In genomic region chr17:81510524-81510797, GRCh38 we compare ENCODE assay signal across 8 cellular contexts. TPM values are rescaled to one million over a fixed set of nuclear protein-coding genes. Genes with fewer than 3 reads are reported as not detected.
DNase-seq lines count a peak whose midpoint lies in the region; ATAC-seq and TF ChIP-seq lines count a peak whose summit lies in the region.

No MANE protein-coding gene starts in this region.

- POLR2A ChIA-PET in activated CD8-positive, alpha-beta T cell treated with anti-CD3 and anti-CD28 coated beads for 36 hours (lab: Charles Lee) = interaction anchor here (0.8 to 4.5 kb wide), 9 partner anchors 8 to 345 kb away, joined by 3 to 33 read pairs (median 5); partner anchors contain the start of genes BAHCC1 and FAAP100

- H4K20me1 ChIP-seq in smooth muscle cell (ENCODE audit: low read depth) = peaks cover 60% of the 10 kb centered on the region

- ATAC-seq in activated CD8-positive, alpha-beta T cell treated with anti-CD3 and anti-CD28 coated beads for 36 hours = no peak
- ATAC-seq in GM21737 (IDR thresholded peaks at IDR 0.05; ENCODE audit: unreplicated experiment) = no peak

- TF ChIP-seq CTCF in HFF-Myc (IDR thresholded peaks at IDR 0.05; ENCODE audit: low read depth, low read length, missing control alignments) (no peak), smooth muscle cell (IDR thresholded peaks at IDR 0.05; ENCODE audit: borderline replicate concordance, insufficient read depth, poor library complexity, severe bottlenecking) (no peak)
- no peak for TF ChIP-seq CTCF in activated CD8-positive, alpha-beta T cell treated with anti-CD3 and anti-CD28 coated beads for 36 hours (IDR thresholded peaks at IDR 0.05)

- DNase-seq in HFF-Myc (ENCODE audit: extremely low read depth, low read depth) (no peak), smooth muscle cell (lab: John Stamatoyannopoulos, UW; ENCODE audit: unreplicated experiment) (no peak), epidermal melanocyte (ENCODE audit: insufficient read length, low spot score) (no peak)
- no peak for DNase-seq in activated CD8-positive, alpha-beta T cell treated with anti-CD3 and anti-CD28 coated beads for 36 hours
- no peak for DNase-seq in stimulated activated CD4-positive, alpha-beta T cell treated with anti-CD3 and anti-CD28 coated beads, Interleukin-1b, Interleukin-23, amount 100 ng/mL, for 48 hours
- DNase-seq in NK-92 treated with Interleukin-12 subunit alpha and Interleukin-12 subunit beta, amount 100 ng/mL, for 24 hours (lab: John Stamatoyannopoulos, UW) = no peak

- peak overlapping the region; percentile 95 for H3K4me2 ChIP-seq in smooth muscle cell

- H3K4me3 ChIP-seq in HFF-Myc (replicated peaks; ENCODE audit: low read depth, low read length) (peak overlapping the region; percentile 69), iPS-11a (ENCODE audit: low read depth, low read length) (peak overlapping the region; percentile 94), smooth muscle cell (peak overlapping the region; percentile 96)

- WGBS in smooth muscle cell (ENCODE audit: low lambda C conversion rate) = 3% methylated on average over 10 of the region's 10 CpGs

- H3K4me1 Mint-ChIP-seq in activated CD8-positive, alpha-beta T cell treated with anti-CD3 and anti-CD28 coated beads for 36 hours (ENCODE audit: low read depth) = peaks cover 14% of the 10 kb centered on the region

- peaks cover 52% of the 10 kb centered on the region for H3F3A ChIP-seq in smooth muscle cell (ENCODE audit: low read depth)

- no peak overlapping the region for H2AFZ ChIP-seq in smooth muscle cell (ENCODE audit: low read depth)

- H3K79me2 ChIP-seq in smooth muscle cell (ENCODE audit: low read depth) = peaks cover 42% of the 10 kb centered on the region

- no peaks in the 10 kb centered on the region for H3K27me3 Mint-ChIP-seq in activated CD8-positive, alpha-beta T cell treated with anti-CD3 and anti-CD28 coated beads for 36 hours

- intact Hi-C loops in activated CD8-positive, alpha-beta T cell treated with anti-CD3 and anti-CD28 coated beads for 36 hours (cut with micrococcal nuclease) = no loop called here

- H3K36me3 Mint-ChIP-seq in activated CD8-positive, alpha-beta T cell treated with anti-CD3 and anti-CD28 coated beads for 36 hours (ENCODE audit: low read depth) = peaks cover 42% of the 10 kb centered on the region

- peak overlapping the region; percentile 65 for H3K27ac ChIP-seq in smooth muscle cell (ENCODE audit: low read depth)

- CTCF ChIA-PET in activated CD8-positive, alpha-beta T cell treated with anti-CD3 and anti-CD28 coated beads for 36 hours (lab: Charles Lee) = interaction anchor here (6.2 kb wide), 1 partner anchor 26 kb away, joined by 28 read pairs; no protein-coding TSS in a partner anchor

- H3K36me3 ChIP-seq in smooth muscle cell (ENCODE audit: low read depth) = peaks cover 3% of the 10 kb centered on the region

- peak overlapping the region; percentile 97 for H3K4me3 Mint-ChIP-seq in activated CD8-positive, alpha-beta T cell treated with anti-CD3 and anti-CD28 coated beads for 36 hours

- peaks cover 13% of the 10 kb centered on the region for H3K4me1 ChIP-seq in smooth muscle cell (ENCODE audit: low read depth)

- no peaks in the 10 kb centered on the region for H3K27me3 ChIP-seq in smooth muscle cell (ENCODE audit: low read depth)

- H3K9me3 Mint-ChIP-seq in activated CD8-positive, alpha-beta T cell treated with anti-CD3 and anti-CD28 coated beads for 36 hours = no peaks in the 10 kb centered on the region

- no peaks in the 10 kb centered on the region for H3K9me3 ChIP-seq in smooth muscle cell (replicated peaks; ENCODE audit: low read depth)

- peak overlapping the region; percentile 52 for H3K9ac ChIP-seq in smooth muscle cell (ENCODE audit: low read depth)

- H3K27ac Mint-ChIP-seq in activated CD8-positive, alpha-beta T cell treated with anti-CD3 and anti-CD28 coated beads for 36 hours = peak overlapping the region; percentile 92

RNA-seq across cellular contexts. Expression of gene ACTG1, which starts 2.1 kb away (rescaled TPM):
- 1,000 to 10,000 TPM; 4,606 to 4,756 TPM for total RNA-seq in activated CD8-positive, alpha-beta T cell treated with anti-CD3 and anti-CD28 coated beads for 36 hours
- 6,157 and 6,793 TPM in 2 replicates for total RNA-seq in smooth muscle cell
- polyA plus RNA-seq in smooth muscle cell = 5,089 and 5,332 TPM in 2 replicates

RNA-seq across cellular contexts. Expression of gene FSCN2, which starts 17.7 kb away (rescaled TPM):
- under 1 TPM in 1 of 2 experiments, not detected in 1; 0.32 TPM for total RNA-seq in activated CD8-positive, alpha-beta T cell treated with anti-CD3 and anti-CD28 coated beads for 36 hours
- 0.63 and 2.2 TPM in 2 replicates for total RNA-seq in smooth muscle cell
- polyA plus RNA-seq in smooth muscle cell = 0.56 and 0.72 TPM in 2 replicates

RNA-seq across cellular contexts. Expression of gene FAAP100, which starts 41.7 kb away (rescaled TPM):
- 10 to 100 TPM; 40.5 to 42.7 TPM for total RNA-seq in activated CD8-positive, alpha-beta T cell treated with anti-CD3 and anti-CD28 coated beads for 36 hours
- 17.9 and 19.4 TPM in 2 replicates for total RNA-seq in smooth muscle cell
- 25.4 and 28.5 TPM in 2 replicates for polyA plus RNA-seq in smooth muscle cell
